Comparison of ENCODE assay signal across 1 cellular context in genomic region chr6:16337280-16337975, GRCh38.
TF ChIP-seq lines count a peak whose summit lies in the region.

No MANE protein-coding gene starts in this region.

TF ChIP-seq in K562, 482 proteins besides CTCF, POLR2A, EP300 and RAD21 (continued from another document and continues in another):
- TF ChIP-seq ZNF407 (IDR thresholded peaks at IDR 0.05; ENCODE audit: low read depth) (no peak), SRF (CRISPR knock-in tag; IDR thresholded peaks at IDR 0.05) (0 out of 4 replicates have a peak, but pooled peaks of 1 of the 2 experiments have one; percentile 19), TBL1XR1 (IDR thresholded peaks at IDR 0.05; ENCODE audit: low read length in 2 of 2) (no peak), MAX (CRISPR knock-in tag; IDR thresholded peaks at IDR 0.05) (no peak), ETV1 (tag; conservative IDR thresholded peaks at IDR 0.05; ENCODE audit: low read depth) (peak; percentile 79), E2F3 (CRISPR knock-in tag; IDR thresholded peaks at IDR 0.05) (no peak), DEAF1 (CRISPR knock-in tag; IDR thresholded peaks at IDR 0.05) (no peak), POLR2H (tag; IDR thresholded peaks at IDR 0.05; ENCODE audit: low read depth) (peak; percentile 84), BDP1 (IDR thresholded peaks at IDR 0.05; ENCODE audit: insufficient read depth, insufficient read length) (no peak), ZNF778 (CRISPR knock-in tag; IDR thresholded peaks at IDR 0.05) (no peak), ZNF785 (CRISPR knock-in tag; IDR thresholded peaks at IDR 0.05) (no peak), RB1 (IDR thresholded peaks at IDR 0.05; ENCODE audit: low read depth) (no peak), ZBTB7A (IDR thresholded peaks at IDR 0.05; ENCODE audit: borderline replicate concordance, control insufficient read depth, low read depth, low read length) (no peak), SNAPC5 (CRISPR knock-in tag; IDR thresholded peaks at IDR 0.05) (no peak), MGA (IDR thresholded peaks at IDR 0.05) (peak; percentile 56), NCOA4 (IDR thresholded peaks at IDR 0.05; ENCODE audit: partially characterized antibody) (no peak), RUNX1 (IDR thresholded peaks at IDR 0.05; ENCODE audit: low read depth) (no peak), NONO (IDR thresholded peaks at IDR 0.05; ENCODE audit: low read depth in 2 of 2, low read length in 1 of 2) (no peak), SMAD2 (IDR thresholded peaks at IDR 0.05; ENCODE audit: low read depth, low read length) (no peak), DNMT1 (IDR thresholded peaks at IDR 0.05) (no peak), BRF2 (IDR thresholded peaks at IDR 0.05; ENCODE audit: borderline replicate concordance, insufficient read depth, insufficient read length) (no peak), COPS2 (conservative IDR thresholded peaks at IDR 0.05) (no peak), HOXB6 (CRISPR knock-in tag; IDR thresholded peaks at IDR 0.05; ENCODE audit: borderline replicate concordance) (no peak), TRIM25 (IDR thresholded peaks at IDR 0.05; ENCODE audit: borderline replicate concordance) (no peak), POLR3G (IDR thresholded peaks at IDR 0.05; ENCODE audit: extremely low read depth, insufficient read length, insufficient replicate concordance) (no peak), MCM5 (IDR thresholded peaks at IDR 0.05; ENCODE audit: low read depth) (no peak), BHLHE40 (IDR thresholded peaks at IDR 0.05; ENCODE audit: low read length) (no peak), KDM2B (CRISPR knock-in tag; IDR thresholded peaks at IDR 0.05) (no peak), SETDB1 (IDR thresholded peaks at IDR 0.05; ENCODE audit: low read length) (no peak), MTA2 (IDR thresholded peaks at IDR 0.05; ENCODE audit: low read depth) (no peak), ZNF277 (CRISPR knock-in tag; IDR thresholded peaks at IDR 0.05; ENCODE audit: borderline replicate concordance) (no peak), SP1 (CRISPR knock-in tag; IDR thresholded peaks at IDR 0.05) (no peak)
